In genomic region chr6:125818225-125818657, GRCh38 we compare ENCODE assay signal across 11 cellular contexts. TPM values are rescaled to one million over a fixed set of nuclear protein-coding genes. Genes with fewer than 3 reads are reported as not detected.
A peak's percentile ranks its signal among the peaks of the same experiment; 100 is the strongest.
DNase-seq lines count a peak whose midpoint lies in the region; ATAC-seq and TF ChIP-seq lines count a peak whose summit lies in the region.
"Had no signal": no experiment of that assay in that cellular context is flagged by ENCODE, and none has a peak within 500 bp of the region (broad histone marks: within the 10 kb centered on the region; RNA-seq: fewer than 3 reads in every experiment).

No MANE protein-coding gene starts in this region.

- H3K4me1 ChIP-seq in esophagus squamous epithelium (peaks cover 5 to 71% (median 25%) of the 10 kb centered on the region in 3 donors), tibial nerve (peaks cover 0 to 76% (median 30%) of the 10 kb centered on the region in 4 donors)

- H3K36me3 ChIP-seq in esophagus squamous epithelium (peaks cover 0 to 32% (median 0%) of the 10 kb centered on the region in 3 donors), tibial nerve (peaks cover 0 to 10% (median 0%) of the 10 kb centered on the region in 3 donors), H7 (replicated peaks; ENCODE audit: control insufficient read depth, insufficient read depth, low read length) (no peaks in the 10 kb centered on the region)

- intact Hi-C loops in esophagus squamous epithelium (cut with DNase I): no loop called here

- H3K27ac ChIP-seq in esophagus squamous epithelium (peak overlapping the region in 3 of 4 donors; percentile 16 to 49 (median 43)), tibial nerve (peak overlapping the region; percentile 12 to 78 (median 64))
- H3K27ac ChIP-seq: parathyroid adenoma had no signal

- no peaks in the 10 kb centered on the region for H3K27me3 ChIP-seq in esophagus squamous epithelium
- H3K27me3 ChIP-seq in tibial nerve: no peaks in the 10 kb centered on the region
- no peaks in the 10 kb centered on the region for H3K27me3 ChIP-seq in H7 (ENCODE audit: control insufficient read depth, insufficient read depth, low read length)

- H3K9me3 Mint-ChIP-seq in activated T-cell treated with anti-CD3 and anti-CD28 coated beads, Interleukin-2, amount 50 U/mL, for 4 hours: no peaks in the 10 kb centered on the region

- H3K36me3 Mint-ChIP-seq in activated T-cell treated with anti-CD3 and anti-CD28 coated beads, Interleukin-2, amount 50 U/mL, for 4 hours (ENCODE audit: insufficient read depth): peaks cover 47% of the 10 kb centered on the region

- H3K4me3 Mint-ChIP-seq in activated T-cell treated with anti-CD3 and anti-CD28 coated beads, Interleukin-2, amount 50 U/mL, for 4 hours: peak overlapping the region; percentile 51

- no peaks in the 10 kb centered on the region for H3K27me3 Mint-ChIP-seq in activated T-cell treated with anti-CD3 and anti-CD28 coated beads, Interleukin-2, amount 50 U/mL, for 4 hours (ENCODE audit: low read depth)

- 33 to 67% methylated on average over 1 to 2 of the region's 2 CpGs for WGBS in esophagus squamous epithelium, 2 donors
- WGBS in tibial nerve, 2 donors: 37 to 49% methylated on average over 2 of the region's 2 CpGs

- H3K4me1 Mint-ChIP-seq in activated T-cell treated with anti-CD3 and anti-CD28 coated beads, Interleukin-2, amount 50 U/mL, for 4 hours (ENCODE audit: low read depth): peaks cover 57% of the 10 kb centered on the region

- TF ChIP-seq EP300 in tibial nerve (IDR thresholded peaks at IDR 0.05): no peak

- H3K9me3 ChIP-seq in esophagus squamous epithelium (no peaks in the 10 kb centered on the region), tibial nerve (no peaks in the 10 kb centered on the region)

- TF ChIP-seq POLR2A in esophagus squamous epithelium (IDR thresholded peaks at IDR 0.05): no peak
- no peak for TF ChIP-seq POLR2A in tibial nerve (IDR thresholded peaks at IDR 0.05)

- H3K4me3 ChIP-seq in esophagus squamous epithelium (peak overlapping the region in 1 of 4 donors; percentile 9), tibial nerve (no peak overlapping the region), H7 (ENCODE audit: insufficient read depth, low read depth, low read length) (no peak overlapping the region)

- no peak for ATAC-seq in activated T-cell treated with anti-CD3 and anti-CD28 coated beads, Interleukin-2, amount 50 U/mL, for 4 hours
- ATAC-seq in HG03045 (IDR thresholded peaks at IDR 0.05; ENCODE audit: unreplicated experiment) (peak; percentile 38), HG03108 (IDR thresholded peaks at IDR 0.05; ENCODE audit: unreplicated experiment) (no peak)
- ATAC-seq: HCT116 had no signal

- no peak for DNase-seq in activated T-cell treated with anti-CD3 and anti-CD28 coated beads, Interleukin-2, amount 50 U/mL, for 4 hours
- DNase-seq in activated T-cell treated with anti-CD3 and anti-CD28 coated beads, Interleukin-2, amount 50 U/mL, for 1 hour: no peak
- DNase-seq in esophagus squamous epithelium (lab: John Stamatoyannopoulos, UW) (no peak), tibial nerve (ENCODE audit: low spot score in 2 of 2) (no peak), H7 (no peak), NCI-H1930 (lab: John Stamatoyannopoulos, UW) (no peak)
- DNase-seq: NCI-H345 had no signal

- TF ChIP-seq CTCF in esophagus squamous epithelium (IDR thresholded peaks at IDR 0.05) (no peak), tibial nerve (IDR thresholded peaks at IDR 0.05) (no peak)

RNA-seq across cellular contexts. Expression of gene NCOA7, which starts 27.5 kb away (rescaled TPM):
- 10 to 100 TPM; 47.8 to 58.8 (median 57.8) TPM for total RNA-seq in activated T-cell treated with anti-CD3 and anti-CD28 coated beads, Interleukin-2, amount 50 U/mL, for 4 hours
- total RNA-seq in esophagus squamous epithelium (10 to 100 TPM; 30.9 to 85.1 (median 45.8) TPM), tibial nerve (10 to 100 TPM; 38.7 to 86.7 (median 59.7) TPM)
- total RNA-seq in H7 (2014; rRNA removed; shearing (Covaris generic)): 3.0 and 4.1 TPM in 2 replicates
